In genomic region chr19:4914736-4915501, GRCh38 we compare ENCODE assay signal across 9 cellular contexts.
A peak's percentile ranks its signal among the peaks of the same experiment; 100 is the strongest.
DNase-seq lines count a peak whose midpoint lies in the region; ATAC-seq, FAIRE-seq and TF ChIP-seq lines count a peak whose summit lies in the region.
"Had no signal": no experiment of that assay in that cellular context is flagged by ENCODE, and none has a peak within 500 bp of the region (broad histone marks: within the 10 kb centered on the region; RNA-seq: fewer than 3 reads in every experiment).

No MANE protein-coding gene starts in this region.

- no peak for FAIRE-seq in urothelium cell line (lab: Jason Lieb, UNC)
- FAIRE-seq: endometrium had no signal

- peaks cover 62% of the 10 kb centered on the region for H3K36me3 Mint-ChIP-seq in nephron progenitor cell (ENCODE audit: low read depth)

- peak overlapping the region; percentile 85 for H3K27ac Mint-ChIP-seq in nephron progenitor cell

- H3K4me3 ChIP-seq in choroid plexus epithelial cell (ENCODE audit: low read depth, low read length): no peak overlapping the region

- no peaks in the 10 kb centered on the region for H3K9me3 Mint-ChIP-seq in nephron progenitor cell

- TF ChIP-seq CTCF in choroid plexus epithelial cell (conservative IDR thresholded peaks at IDR 0.05; ENCODE audit: low read depth, low read length) (no peak), nephron progenitor cell (IDR thresholded peaks at IDR 0.05) (no peak)

- H3K4me1 Mint-ChIP-seq in nephron progenitor cell: peaks cover 44% of the 10 kb centered on the region

- H3K4me3 Mint-ChIP-seq in nephron progenitor cell: no peak overlapping the region

- no peak for ATAC-seq in GM18511 (IDR thresholded peaks at IDR 0.05; ENCODE audit: unreplicated experiment)

- H3K27me3 Mint-ChIP-seq in nephron progenitor cell (ENCODE audit: low read depth, poor library complexity): no peaks in the 10 kb centered on the region

- DNase-seq in DMS53 (lab: John Stamatoyannopoulos, UW): peak; percentile 51
- no peak for DNase-seq in DMS53 treated with DMSO at 0.1 percent for 48 hours (lab: John Stamatoyannopoulos, UW; ENCODE audit: unreplicated experiment)
- peak; percentile 66 for DNase-seq in activated CD4-positive, CD25-positive, alpha-beta regulatory T cell treated with anti-CD3 and anti-CD28 coated beads, Interleukin-2, amount 50 U/mL, for 72 hours
- DNase-seq in choroid plexus epithelial cell (ENCODE audit: low read depth): peak; percentile 91
- no peak for DNase-seq in nephron progenitor cell
- peak; percentile 81 for DNase-seq in urothelium cell line (ENCODE audit: low spot score)
- DNase-seq in GF-D8 (lab: John Stamatoyannopoulos, UW): no peak

Comparison
In these comparisons a context has a peak if more than half of its experiments do, and no peak if none do; other contexts are left out.
1. DNase-seq: peak in DMS53 (single experiment), activated CD4-positive, CD25-positive, alpha-beta regulatory T cell treated with anti-CD3 and anti-CD28 coated beads, Interleukin-2, amount 50 U/mL, for 72 hours (single experiment), choroid plexus epithelial cell (single experiment) and urothelium cell line (single experiment); none in DMS53 treated with DMSO at 0.1 percent for 48 hours (single experiment), nephron progenitor cell (single experiment) and GF-D8 (single experiment).